In the genomic region with DNA sequence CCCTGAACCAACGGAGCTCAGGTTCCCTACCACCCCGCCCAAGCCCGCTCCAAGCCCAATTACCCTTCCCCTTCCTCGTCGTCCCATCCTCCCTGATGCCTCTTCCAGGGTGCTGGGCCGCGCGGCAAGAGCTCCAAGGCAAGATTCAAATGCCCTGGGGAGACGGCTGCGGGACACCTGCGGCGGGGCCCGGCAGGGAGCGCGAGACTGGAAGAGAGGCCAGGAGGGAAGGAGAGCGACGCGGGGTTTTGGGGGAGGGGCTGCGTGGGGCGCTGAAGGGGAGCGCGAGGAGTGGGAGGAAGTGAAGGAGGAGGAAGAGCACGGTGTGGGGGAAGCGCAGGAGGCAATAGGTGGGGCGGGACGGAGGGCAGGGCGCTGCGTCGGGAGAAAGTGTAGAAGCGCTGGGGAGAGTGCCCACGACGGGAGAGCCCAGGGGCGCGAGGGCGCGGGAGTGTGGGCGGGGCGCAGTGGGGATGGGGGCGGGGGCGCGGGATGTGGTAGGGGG, we compare ENCODE assay signal across 8 cellular contexts. TPM values are rescaled to one million over a fixed set of nuclear protein-coding genes. Genes with fewer than 3 reads are reported as not detected.
DNase-seq lines count a peak whose midpoint lies in the region; ATAC-seq lines count a peak whose summit lies in the region.

No MANE protein-coding gene starts in this region.

- H3K27ac Mint-ChIP-seq in activated CD4-positive, alpha-beta T cell treated with anti-CD3 and anti-CD28 coated beads, Interleukin-2, amount 10 ng/mL, durations not matched to agents 24 days and 14 days = no peak overlapping the region

- peaks cover 4% of the 10 kb centered on the region for H3K36me3 Mint-ChIP-seq in activated CD4-positive, alpha-beta T cell treated with anti-CD3 and anti-CD28 coated beads, Interleukin-2, amount 10 ng/mL, durations not matched to agents 24 days and 14 days (ENCODE audit: low read depth)

- intact Hi-C loops in activated CD4-positive, alpha-beta T cell treated with anti-CD3 and anti-CD28 coated beads, Interleukin-2, amount 10 ng/mL, durations not matched to agents 24 days and 14 days (cut with micrococcal nuclease) = no loop called here

- peaks cover 4% of the 10 kb centered on the region for H3K9me3 Mint-ChIP-seq in activated CD4-positive, alpha-beta T cell treated with anti-CD3 and anti-CD28 coated beads, Interleukin-2, amount 10 ng/mL, durations not matched to agents 24 days and 14 days

- H3K27me3 ChIP-seq in iPS-15b (ENCODE audit: control insufficient read depth, insufficient read depth, low read length) (peaks cover 38% of the 10 kb centered on the region), skeletal muscle satellite cell (ENCODE audit: control insufficient read depth, insufficient read depth, low read length) (no peaks in the 10 kb centered on the region)

- H3K4me1 ChIP-seq in iPS-15b (ENCODE audit: control insufficient read depth, insufficient read depth, low read length) (peaks cover 11% of the 10 kb centered on the region), skeletal muscle satellite cell (ENCODE audit: control insufficient read depth, insufficient read depth, low read length) (peaks cover 69% of the 10 kb centered on the region)

- H3K4me3 Mint-ChIP-seq in activated CD4-positive, alpha-beta T cell treated with anti-CD3 and anti-CD28 coated beads, Interleukin-2, amount 10 ng/mL, durations not matched to agents 24 days and 14 days = peak overlapping the region; percentile 55

- ATAC-seq in HG03378 (IDR thresholded peaks at IDR 0.05; ENCODE audit: unreplicated experiment) (no peak), HG02798 (IDR thresholded peaks at IDR 0.05; ENCODE audit: poor library complexity, unreplicated experiment) (no peak), HG03460 (IDR thresholded peaks at IDR 0.05; ENCODE audit: unreplicated experiment) (no peak)

- peak overlapping the region; percentile 92 for H3K4me2 ChIP-seq in skeletal muscle satellite cell (ENCODE audit: low read length)

- H3K9ac ChIP-seq in iPS-15b (ENCODE audit: low read depth, low read length) = no peak overlapping the region
- H3K9ac ChIP-seq in skeletal muscle satellite cell (ENCODE audit: low read depth, low read length) = peak overlapping the region; percentile 86

- peak; percentile 59 for DNase-seq in activated CD4-positive, alpha-beta T cell treated with anti-CD3 and anti-CD28 coated beads, Interleukin-2, amount 10 ng/mL, durations not matched to agents 24 days and 14 days
- DNase-seq in activated CD4-positive, alpha-beta T cell treated with anti-CD3 and anti-CD28 coated beads for 1 hour = no peak
- DNase-seq in amniotic epithelial cell (ENCODE audit: low read depth) = peak; percentile 83

- H3K27me3 Mint-ChIP-seq in activated CD4-positive, alpha-beta T cell treated with anti-CD3 and anti-CD28 coated beads, Interleukin-2, amount 10 ng/mL, durations not matched to agents 24 days and 14 days = peaks cover 57% of the 10 kb centered on the region

- H3K4me1 Mint-ChIP-seq in activated CD4-positive, alpha-beta T cell treated with anti-CD3 and anti-CD28 coated beads, Interleukin-2, amount 10 ng/mL, durations not matched to agents 24 days and 14 days = peaks cover 20% of the 10 kb centered on the region

- H3K9me3 ChIP-seq in iPS-15b (ENCODE audit: control insufficient read depth, insufficient read depth, low read length) = no peaks in the 10 kb centered on the region
- H3K9me3 ChIP-seq in skeletal muscle satellite cell (replicated peaks; ENCODE audit: low read length) = no peaks in the 10 kb centered on the region

- H3K36me3 ChIP-seq in iPS-15b (ENCODE audit: control insufficient read depth, insufficient read depth, low read length) = peaks cover 3% of the 10 kb centered on the region
- no peaks in the 10 kb centered on the region for H3K36me3 ChIP-seq in skeletal muscle satellite cell (ENCODE audit: insufficient read depth, low read length)

- H3K4me3 ChIP-seq in iPS-15b (ENCODE audit: low read depth, low read length) (peak overlapping the region; percentile 64), skeletal muscle satellite cell (ENCODE audit: low read length) (peak overlapping the region; percentile 81)

RNA-seq across cellular contexts. Expression of gene NXNL2, which starts 1.0 kb away (rescaled TPM):
- not detected in 2 replicates for total RNA-seq in activated CD4-positive, alpha-beta T cell treated with anti-CD3 and anti-CD28 coated beads, Interleukin-2, amount 10 ng/mL, durations not matched to agents 24 days and 14 days
- not detected in 2 replicates for total RNA-seq in skeletal muscle satellite cell (2012; rRNA removed)
